ENCODE assay signal across 26 cellular contexts in the genomic region with DNA sequence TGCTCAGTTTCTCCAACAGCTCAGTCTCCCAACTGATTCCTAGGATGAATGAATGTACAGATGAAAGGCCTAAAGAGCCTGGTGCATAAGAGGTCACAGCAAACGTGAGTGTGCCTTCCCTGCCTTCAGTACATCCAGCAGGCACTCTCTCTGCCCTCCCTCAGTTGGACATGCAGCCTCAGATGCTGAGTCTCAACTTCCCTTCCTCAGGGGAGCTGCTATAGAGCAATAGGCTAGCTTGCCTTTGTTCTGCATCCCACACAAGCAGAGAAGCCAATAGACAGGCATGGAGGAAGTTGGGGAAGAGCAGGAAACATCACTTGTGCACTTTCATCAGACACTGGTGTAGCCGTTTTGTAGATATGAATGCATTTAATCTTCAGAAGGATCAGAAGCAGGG.
DNase-seq lines count a peak whose midpoint lies in the region; ATAC-seq, FAIRE-seq and TF ChIP-seq lines count a peak whose summit lies in the region.
"Had no signal": no experiment of that assay in that cellular context is flagged by ENCODE, and none has a peak within 500 bp of the region (broad histone marks: within the 10 kb centered on the region; RNA-seq: fewer than 3 reads in every experiment).

No MANE protein-coding gene starts in this region.

- H3K27ac ChIP-seq in left ventricle myocardium inferior (replicated peaks), result peak overlapping the region; percentile 74
- H3K27ac ChIP-seq in osteoblast (ENCODE audit: low read depth, low read length), result no peak overlapping the region
- H3K27ac ChIP-seq: colonic mucosa, ovary, PC-9, SJSA1, WERI-Rb-1 had no signal

- intact Hi-C loops in Right ventricle myocardium superior (cut with DNase I), result no loop called here
- intact Hi-C loops in left ventricle myocardium superior (cut with micrococcal nuclease), result no loop called here
- intact Hi-C loops in left ventricle myocardium inferior (cut with micrococcal nuclease), result no loop called here

- H3K9me3 ChIP-seq in left ventricle myocardium inferior (replicated peaks) (peaks cover 4% of the 10 kb centered on the region), osteoblast (ENCODE audit: low read depth, low read length) (no peaks in the 10 kb centered on the region)
- H3K9me3 ChIP-seq: colonic mucosa, ovary, SJSA1, upper lobe of left lung had no signal

- no peaks in the 10 kb centered on the region for H3K79me2 ChIP-seq in osteoblast (ENCODE audit: insufficient read depth, low read length)

- H3K36me3 ChIP-seq in left ventricle myocardium inferior (no peaks in the 10 kb centered on the region), osteoblast (ENCODE audit: insufficient read depth, low read length) (no peaks in the 10 kb centered on the region)
- H3K36me3 ChIP-seq: colonic mucosa, ovary, SJSA1, upper lobe of left lung, WERI-Rb-1 had no signal

- H3K4me2 ChIP-seq in osteoblast (ENCODE audit: insufficient read depth, low read length), result no peak overlapping the region
- H3K4me2 ChIP-seq: PC-9 had no signal

- no peak for FAIRE-seq in D721Med (lab: Jason Lieb, UNC)
- FAIRE-seq: A204.1, HepG2 had no signal

- peaks cover 89% of the 10 kb centered on the region for H3K4me1 ChIP-seq in left ventricle myocardium inferior
- peaks cover 32% of the 10 kb centered on the region for H3K4me1 ChIP-seq in osteoblast (ENCODE audit: insufficient read depth, low read length)
- H3K4me1 ChIP-seq: colonic mucosa had no signal

- H4K20me1 ChIP-seq in osteoblast (ENCODE audit: insufficient read depth, low read length), result no peaks in the 10 kb centered on the region

- DNase-seq in Right ventricle myocardium superior, result no peak
- DNase-seq in left ventricle myocardium superior, result no peak
- no peak for DNase-seq in left ventricle myocardium inferior
- no peak for DNase-seq in osteoblast (ENCODE audit: insufficient read length, low spot score, missing footprints)
- DNase-seq in iPS-NIHi7 (ENCODE audit: extremely low spot score), result no peak
- DNase-seq in D721Med (ENCODE audit: insufficient read length, low spot score), result no peak
- DNase-seq in stimulated activated CD4-positive, alpha-beta T cell treated with anti-CD3 and anti-CD28 coated beads, Interleukin-4, amount 100 ng/mL, for 24 hours, result no peak
- DNase-seq: activated CD4-positive, alpha-beta T cell treated with anti-CD3 and anti-CD28 coated beads, Interleukin-2, amount 50 U/mL, for 1 hour; activated CD8-positive, alpha-beta memory T cell treated with anti-CD3 and anti-CD28 coated beads, Interleukin-2, amount 50 U/mL, for 4 hours; Calu3; colonic mucosa; endodermal cell; NCI-H1694; NCI-H2227 treated with DMSO at 0.1 percent for 48 hours; NCI-H774; ovary; PC-9; stimulated activated naive CD4-positive, alpha-beta T cell treated with Interleukin-2 at 50 U/mL for 16 hours; T-helper 2 cell; upper lobe of left lung; WERI-Rb-1 had no signal

- no peak overlapping the region for H3K4me3 ChIP-seq in left ventricle myocardium inferior
- H3K4me3 ChIP-seq in osteoblast (ENCODE audit: insufficient read depth, low read length), result no peak overlapping the region
- H3K4me3 ChIP-seq: colonic mucosa, ovary, PC-9, SJSA1, upper lobe of left lung had no signal

- H2AFZ ChIP-seq in osteoblast (ENCODE audit: low read length), result peak overlapping the region; percentile 34
- H2AFZ ChIP-seq: PC-9 had no signal

- H3K27me3 ChIP-seq in left ventricle myocardium inferior (ENCODE audit: low read depth) (no peaks in the 10 kb centered on the region), osteoblast (ENCODE audit: insufficient read depth, low read length) (no peaks in the 10 kb centered on the region)
- H3K27me3 ChIP-seq: colonic mucosa, ovary, SJSA1, upper lobe of left lung had no signal

- ATAC-seq in Right ventricle myocardium superior (ENCODE audit: poor library complexity) (peak; percentile 16), left ventricle myocardium superior (no peak), GM21576 (IDR thresholded peaks at IDR 0.05; ENCODE audit: unreplicated experiment) (no peak)
- ATAC-seq: HepG2, left lobe of liver had no signal

- TF ChIP-seq CTCF in left ventricle myocardium inferior (IDR thresholded peaks at IDR 0.05; ENCODE audit: borderline replicate concordance), result no peak
- TF ChIP-seq CTCF in osteoblast (IDR thresholded peaks at IDR 0.05; ENCODE audit: extremely low read depth, low read depth, low read length), result no peak
- no peak for TF ChIP-seq CTCF in D721Med (IDR thresholded peaks at IDR 0.05; ENCODE audit: insufficient read depth, missing control alignments)
